ENCODE assay signal across 27 cellular contexts in the genomic region with DNA sequence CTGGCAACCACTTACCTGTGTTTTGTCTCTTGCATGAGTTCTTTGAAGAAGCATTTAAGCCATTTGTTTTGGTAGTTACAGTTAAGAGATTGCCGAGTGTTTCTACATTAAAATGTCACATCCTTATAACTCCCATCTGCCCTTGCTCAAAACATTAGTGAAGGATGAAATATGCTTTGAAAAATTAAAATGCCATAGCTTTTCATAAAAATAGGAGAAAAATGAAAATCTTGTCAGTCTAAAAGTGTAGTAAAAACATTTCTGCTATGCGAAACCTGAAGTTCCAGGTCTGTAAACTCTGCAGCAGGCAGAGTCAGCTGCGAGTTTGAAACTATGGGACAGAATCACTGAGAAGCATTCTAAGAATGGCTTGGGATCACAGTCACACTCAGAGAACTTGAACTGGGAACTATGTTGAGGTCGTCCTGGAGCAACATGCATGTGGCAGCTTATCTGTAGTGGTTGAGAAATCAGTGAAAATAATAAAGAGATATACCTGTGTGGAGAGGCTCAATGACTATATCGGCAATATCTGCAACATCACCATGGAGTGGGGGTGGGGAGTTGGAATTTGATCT.
"Had no signal": no experiment of that assay in that cellular context is flagged by ENCODE, and none has a peak within 500 bp of the region (broad histone marks: within the 10 kb centered on the region; RNA-seq: fewer than 3 reads in every experiment).

No MANE protein-coding gene starts in this region.

- H3K4me1 ChIP-seq: Peyer's patch, SJSA1 had no signal

- H3K27me3 ChIP-seq: Peyer's patch, SJSA1 had no signal

- FAIRE-seq: astrocyte had no signal

- H3K27me3 Mint-ChIP-seq: activated naive CD8-positive, alpha-beta T cell; activated T-cell treated with anti-CD3 and anti-CD28 coated beads, Interleukin-2, amount 50 U/mL, for 24 hours had no signal

- H3K9me3 ChIP-seq: Peyer's patch, SJSA1 had no signal

- H3K27ac Mint-ChIP-seq: activated CD8-positive, alpha-beta T cell treated with anti-CD3 and anti-CD28 coated beads, Interleukin-2, amount 10 ng/mL, durations not matched to agents 7 days and 5 days; activated naive CD8-positive, alpha-beta T cell; activated T-cell treated with anti-CD3 and anti-CD28 coated beads, Interleukin-2, amount 50 U/mL, for 24 hours; activated T-helper 1 cell treated with anti-CD3 and anti-CD28 coated beads, Interleukin-12 subunit alpha, Interleukin-12 subunit beta, Interleukin-2, Interleukin-4 antibody, amounts not matched to agents 30 ng/mL and 10 ng/mL and 1 ng/mL, durations not matched to agents 14 hours and 24 hours and 36 hours; brain; T-helper 1 cell treated with Interleukin-12 subunit alpha and Interleukin-12 subunit beta and Interleukin-4 antibody, amounts not matched to agents 30 μg/mL and 1 μg/mL, for 36 hours had no signal

- H3K4me3 Mint-ChIP-seq: activated CD8-positive, alpha-beta T cell treated with anti-CD3 and anti-CD28 coated beads, Interleukin-2, amount 10 ng/mL, durations not matched to agents 7 days and 5 days; activated naive CD8-positive, alpha-beta T cell; activated T-cell treated with anti-CD3 and anti-CD28 coated beads, Interleukin-2, amount 50 U/mL, for 24 hours; activated T-helper 1 cell treated with anti-CD3 and anti-CD28 coated beads, Interleukin-12 subunit alpha, Interleukin-12 subunit beta, Interleukin-2, Interleukin-4 antibody, amounts not matched to agents 30 ng/mL and 10 ng/mL and 1 ng/mL, durations not matched to agents 14 hours and 24 hours and 36 hours; central memory CD8-positive, alpha-beta T cell; T-helper 1 cell treated with Interleukin-12 subunit alpha and Interleukin-12 subunit beta and Interleukin-4 antibody, amounts not matched to agents 30 μg/mL and 1 μg/mL, for 36 hours had no signal

- H3K36me3 ChIP-seq: Peyer's patch, SJSA1 had no signal

- DNase-seq: activated CD4-positive, alpha-beta T cell treated with anti-CD3 and anti-CD28 coated beads for 48 hours; activated CD4-positive, alpha-beta T cell treated with anti-CD3 and anti-CD28 coated beads, Interleukin-2, amount 50 U/mL, for 4 hours; activated CD4-positive, CD25-positive, alpha-beta regulatory T cell treated with anti-CD3 and anti-CD28 coated beads, Interleukin-2, amount 50 U/mL, for 72 hours; activated CD8-positive, alpha-beta T cell treated with anti-CD3 and anti-CD28 coated beads, Interleukin-2, amount 10 ng/mL, durations not matched to agents 7 days and 5 days; activated effector memory CD4-positive, alpha-beta T cell treated with Interleukin-2 at 50 U/mL for 16 hours; activated naive CD4-positive, alpha-beta T cell; activated T-cell treated with anti-CD3 and anti-CD28 coated beads, Interleukin-2, amount 50 U/mL, for 24 hours; amygdala; KG1; NCI-H1092; NCI-H1417 treated with DMSO at 0.1 percent for 48 hours; NCI-H1694; NCI-H2029; NCI-H2107; NCI-H510A treated with DMSO at 0.1 percent for 48 hours; NCI-H69; NK-92 treated with Interleukin-12 subunit alpha and Interleukin-12 subunit beta, amount 100 ng/mL, for 24 hours; Peyer's patch; SHP77 had no signal

- H3K27ac ChIP-seq: Peyer's patch, SJSA1 had no signal

- H3K36me3 Mint-ChIP-seq: brain had no signal

- ATAC-seq: activated CD8-positive, alpha-beta T cell treated with anti-CD3 and anti-CD28 coated beads, Interleukin-2, amount 10 ng/mL, durations not matched to agents 7 days and 5 days; SK-N-SH treated with all-trans-retinoic acid at 6 μM for 48 hours had no signal

- H3K4me3 ChIP-seq: Peyer's patch, SJSA1 had no signal
